Comparison of ENCODE assay signal across 36 cellular contexts in the genomic region with DNA sequence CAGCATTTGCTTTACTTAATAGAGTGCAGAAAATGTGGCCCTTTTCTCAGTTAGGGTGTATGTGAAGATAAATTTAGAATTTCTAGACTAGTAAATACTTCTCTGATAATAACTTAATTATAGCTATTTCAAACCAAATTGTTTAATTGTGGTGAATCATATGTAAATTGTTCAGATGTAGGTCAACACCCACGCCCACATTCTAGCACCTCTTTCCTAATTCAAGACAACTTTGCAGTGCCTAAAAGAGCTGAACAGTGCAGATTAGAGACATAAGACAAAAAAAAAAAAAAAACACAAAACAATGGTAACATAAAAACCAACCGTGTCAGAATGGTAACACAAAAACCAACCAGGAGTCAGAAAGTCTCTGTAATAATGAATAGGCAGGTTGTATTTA.
"Had no signal": no experiment of that assay in that cellular context is flagged by ENCODE, and none has a peak within 500 bp of the region (broad histone marks: within the 10 kb centered on the region; RNA-seq: fewer than 3 reads in every experiment).

No MANE protein-coding gene starts in this region.

- H3K4me1 ChIP-seq: ascending aorta, body of pancreas, breast epithelium had no signal

- H3K4me1 Mint-ChIP-seq: activated naive CD4-positive, alpha-beta T cell treated with anti-CD3 and anti-CD28 coated beads, Interleukin-2, amount 10 ng/mL, durations not matched to agents 7 days and 5 days; activated naive CD4-positive, alpha-beta T cell treated with anti-CD3 and anti-CD28 coated beads, Interleukin-2, amount 50 U/mL, for 24 hours; activated naive CD8-positive, alpha-beta T cell treated with anti-CD3 and anti-CD28 coated beads for 36 hours; activated naive CD8-positive, alpha-beta T cell treated with anti-CD3 and anti-CD28 coated beads, Interleukin-2, amount 10 ng/mL, durations not matched to agents 7 days and 5 days; activated naive CD8-positive, alpha-beta T cell treated with anti-CD3 and anti-CD28 coated beads, Interleukin-2, amount 50 U/mL, for 24 hours; activated T-helper 17 cell treated with anti-CD3 and anti-CD28 coated beads, Interleukin-2, amount 50 U/mL, for 72 hours; central memory CD8-positive, alpha-beta T cell had no signal

- H3K27me3 Mint-ChIP-seq: activated naive CD4-positive, alpha-beta T cell treated with anti-CD3 and anti-CD28 coated beads, Interleukin-2, amount 10 ng/mL, durations not matched to agents 7 days and 5 days; activated naive CD4-positive, alpha-beta T cell treated with anti-CD3 and anti-CD28 coated beads, Interleukin-2, amount 50 U/mL, for 24 hours; activated naive CD8-positive, alpha-beta T cell; activated naive CD8-positive, alpha-beta T cell treated with anti-CD3 and anti-CD28 coated beads for 36 hours; activated naive CD8-positive, alpha-beta T cell treated with anti-CD3 and anti-CD28 coated beads, Interleukin-2, amount 10 ng/mL, durations not matched to agents 7 days and 5 days; activated naive CD8-positive, alpha-beta T cell treated with anti-CD3 and anti-CD28 coated beads, Interleukin-2, amount 50 U/mL, for 24 hours; activated T-cell treated with anti-CD3 and anti-CD28 coated beads, Interleukin-2, amount 50 U/mL, for 24 hours; activated T-helper 17 cell treated with anti-CD3 and anti-CD28 coated beads, Interleukin-2, amount 50 U/mL, for 72 hours; brain; central memory CD8-positive, alpha-beta T cell had no signal

- H3K27ac Mint-ChIP-seq: activated naive CD4-positive, alpha-beta T cell treated with anti-CD3 and anti-CD28 coated beads for 36 hours; activated naive CD4-positive, alpha-beta T cell treated with anti-CD3 and anti-CD28 coated beads, Interleukin-2, amount 10 ng/mL, durations not matched to agents 7 days and 5 days; activated naive CD4-positive, alpha-beta T cell treated with anti-CD3 and anti-CD28 coated beads, Interleukin-2, amount 50 U/mL, for 24 hours; activated naive CD4-positive, alpha-beta T cell treated with anti-CD3 and anti-CD28 coated beads, Interleukin-2, amount 50 U/mL, for 72 hours; activated naive CD8-positive, alpha-beta T cell; activated naive CD8-positive, alpha-beta T cell treated with anti-CD3 and anti-CD28 coated beads for 36 hours; activated naive CD8-positive, alpha-beta T cell treated with anti-CD3 and anti-CD28 coated beads, Interleukin-2, amount 10 ng/mL, durations not matched to agents 7 days and 5 days; activated naive CD8-positive, alpha-beta T cell treated with anti-CD3 and anti-CD28 coated beads, Interleukin-2, amount 50 U/mL, for 24 hours; activated T-cell treated with anti-CD3 and anti-CD28 coated beads, Interleukin-2, amount 50 U/mL, for 24 hours; activated T-helper 1 cell treated with anti-CD3 and anti-CD28 coated beads, Interleukin-12 subunit alpha, Interleukin-12 subunit beta, Interleukin-2, Interleukin-4 antibody, amounts not matched to agents 30 ng/mL and 10 ng/mL and 1 ng/mL, durations not matched to agents 14 hours and 24 hours and 36 hours; activated T-helper 17 cell treated with anti-CD3 and anti-CD28 coated beads, Interleukin-2, amount 50 U/mL, for 72 hours; activated T-helper 2 cell treated with anti-CD3 and anti-CD28 coated beads, Interferon-gamma antibody, Interleukin-2, Interleukin-4, amounts not matched to agents 10 μg/mL and 5 μg/mL and 100 μg/mL, durations not matched to agents 14 hours and 24 hours and 36 hours had no signal

- H3K36me3 ChIP-seq: adrenal gland, ascending aorta, brain microvascular endothelial cell, breast epithelium, cardiac muscle cell had no signal

- H3K27ac ChIP-seq: adrenal gland, ascending aorta, body of pancreas, brain microvascular endothelial cell, breast epithelium, cardiac muscle cell had no signal

- H3K4me3 Mint-ChIP-seq: activated naive CD4-positive, alpha-beta T cell treated with anti-CD3 and anti-CD28 coated beads for 36 hours; activated naive CD4-positive, alpha-beta T cell treated with anti-CD3 and anti-CD28 coated beads, Interleukin-2, amount 10 ng/mL, durations not matched to agents 7 days and 5 days; activated naive CD4-positive, alpha-beta T cell treated with anti-CD3 and anti-CD28 coated beads, Interleukin-2, amount 50 U/mL, for 24 hours; activated naive CD8-positive, alpha-beta T cell; activated naive CD8-positive, alpha-beta T cell treated with anti-CD3 and anti-CD28 coated beads for 36 hours; activated naive CD8-positive, alpha-beta T cell treated with anti-CD3 and anti-CD28 coated beads, Interleukin-2, amount 10 ng/mL, durations not matched to agents 7 days and 5 days; activated naive CD8-positive, alpha-beta T cell treated with anti-CD3 and anti-CD28 coated beads, Interleukin-2, amount 50 U/mL, for 24 hours; activated T-cell treated with anti-CD3 and anti-CD28 coated beads, Interleukin-2, amount 50 U/mL, for 24 hours; activated T-cell treated with anti-CD3 and anti-CD28 coated beads, Interleukin-2, amount 50 U/mL, for 4 hours; activated T-helper 1 cell treated with anti-CD3 and anti-CD28 coated beads, Interleukin-12 subunit alpha, Interleukin-12 subunit beta, Interleukin-2, Interleukin-4 antibody, amounts not matched to agents 30 ng/mL and 10 ng/mL and 1 ng/mL, durations not matched to agents 14 hours and 24 hours and 36 hours; activated T-helper 17 cell treated with anti-CD3 and anti-CD28 coated beads, Interleukin-2, amount 50 U/mL, for 72 hours; central memory CD8-positive, alpha-beta T cell had no signal

- H3K9me3 Mint-ChIP-seq: activated naive CD4-positive, alpha-beta T cell treated with anti-CD3 and anti-CD28 coated beads for 36 hours; activated naive CD8-positive, alpha-beta T cell treated with anti-CD3 and anti-CD28 coated beads, Interleukin-2, amount 10 ng/mL, durations not matched to agents 7 days and 5 days had no signal

- FAIRE-seq: astrocyte had no signal

- DNase-seq: activated effector memory CD4-positive, alpha-beta T cell treated with anti-CD3 and anti-CD28 coated beads, Interleukin-2, amount 50 U/mL, for 16 hours; activated effector memory CD4-positive, alpha-beta T cell treated with Interleukin-2 at 50 U/mL for 16 hours; activated gamma-delta T cell; activated gamma-delta T cell treated with Interleukin-2 at 50 U/mL for 16 hours; activated naive CD4-positive, alpha-beta T cell; activated naive CD4-positive, alpha-beta T cell treated with anti-CD3 and anti-CD28 coated beads for 36 hours; activated naive CD4-positive, alpha-beta T cell treated with anti-CD3 and anti-CD28 coated beads, Interleukin-2, amount 10 ng/mL, durations not matched to agents 7 days and 5 days; activated naive CD4-positive, alpha-beta T cell treated with anti-CD3 and anti-CD28 coated beads, Interleukin-2, amount 50 U/mL, for 16 hours; activated naive CD4-positive, alpha-beta T cell treated with Interleukin-2 at 50 U/mL for 16 hours; activated naive CD8-positive, alpha-beta T cell treated with anti-CD3 and anti-CD28 coated beads for 36 hours; activated naive CD8-positive, alpha-beta T cell treated with anti-CD3 and anti-CD28 coated beads, Interleukin-2, amount 10 ng/mL, durations not matched to agents 7 days and 5 days; activated naive CD8-positive, alpha-beta T cell treated with anti-CD3 and anti-CD28 coated beads, Interleukin-2, amount 50 U/mL, for 24 hours; activated T-cell treated with anti-CD3 and anti-CD28 coated beads, Interleukin-2, amount 50 U/mL, for 1 hour; activated T-cell treated with anti-CD3 and anti-CD28 coated beads, Interleukin-2, amount 50 U/mL, for 24 hours; activated T-cell treated with anti-CD3 and anti-CD28 coated beads, Interleukin-2, amount 50 U/mL, for 4 hours; activated T-cell treated with anti-CD3 and anti-CD28 coated beads, Interleukin-2, amount 50 U/mL, for 48 hours; adrenal gland; amniotic stem cell; anterior cingulate cortex; aorta; body of pancreas; brain microvascular endothelial cell; central memory CD4-positive, alpha-beta T cell; cerebellar nuclear complex had no signal

- ATAC-seq: activated naive CD4-positive, alpha-beta T cell treated with anti-CD3 and anti-CD28 coated beads, Interleukin-2, amount 50 U/mL, for 72 hours; activated naive CD8-positive, alpha-beta T cell treated with anti-CD3 and anti-CD28 coated beads, Interleukin-2, amount 50 U/mL, for 24 hours; activated T-cell treated with anti-CD3 and anti-CD28 coated beads, Interleukin-2, amount 50 U/mL, for 4 hours; activated T-helper 17 cell treated with anti-CD3 and anti-CD28 coated beads, Interleukin-2, amount 50 U/mL, for 72 hours; body of pancreas had no signal

- H3K9me3 ChIP-seq: adrenal gland, ascending aorta, body of pancreas had no signal

- H3K36me3 Mint-ChIP-seq: activated naive CD4-positive, alpha-beta T cell treated with anti-CD3 and anti-CD28 coated beads, Interleukin-2, amount 10 ng/mL, durations not matched to agents 7 days and 5 days; activated naive CD4-positive, alpha-beta T cell treated with anti-CD3 and anti-CD28 coated beads, Interleukin-2, amount 50 U/mL, for 24 hours; activated naive CD4-positive, alpha-beta T cell treated with anti-CD3 and anti-CD28 coated beads, Interleukin-2, amount 50 U/mL, for 72 hours; activated naive CD8-positive, alpha-beta T cell; activated naive CD8-positive, alpha-beta T cell treated with anti-CD3 and anti-CD28 coated beads for 36 hours; activated naive CD8-positive, alpha-beta T cell treated with anti-CD3 and anti-CD28 coated beads, Interleukin-2, amount 10 ng/mL, durations not matched to agents 7 days and 5 days had no signal

- H3K4me3 ChIP-seq: adrenal gland, ascending aorta, body of pancreas, breast epithelium, cardiac muscle cell had no signal

- H3K27me3 ChIP-seq: adrenal gland, ascending aorta, body of pancreas, brain microvascular endothelial cell, breast epithelium, cardiac muscle cell had no signal
